In the genomic region with DNA sequence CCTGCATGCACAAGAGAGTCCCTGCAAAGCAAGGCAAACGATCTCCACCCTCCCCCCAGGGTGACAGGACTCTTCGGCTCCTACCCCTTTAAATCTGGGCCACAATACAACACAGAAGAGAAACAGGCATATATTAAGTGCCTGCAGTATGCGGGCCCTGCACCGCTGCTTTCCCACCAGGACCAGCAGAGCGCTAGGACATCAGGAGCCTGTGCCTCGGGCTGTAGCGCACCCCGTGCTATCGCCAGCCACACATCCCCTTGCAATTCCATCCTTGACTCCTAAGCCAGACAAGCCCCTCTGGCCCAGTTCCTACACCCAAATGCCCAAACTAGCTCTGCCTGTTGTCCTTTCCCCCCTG, we compare ENCODE assay signal across 1 cellular context.
TF ChIP-seq lines count a peak whose summit lies in the region.

No MANE protein-coding gene starts in this region.

TF ChIP-seq in HepG2, 621 proteins besides CTCF, POLR2A, EP300 and RAD21:
- TF ChIP-seq TEAD2 (CRISPR knock-in tag; IDR thresholded peaks at IDR 0.05) (no peak), ZFY (CRISPR knock-in tag; IDR thresholded peaks at IDR 0.05) (0 out of 2 replicates have a peak, but pooled peaks have one; percentile 7), ZKSCAN8 (CRISPR knock-in tag; IDR thresholded peaks at IDR 0.05; ENCODE audit: borderline replicate concordance) (peak; percentile 69; the same call in 1 of the 2 replicates)
